12 cellular contexts compared by ENCODE assay signal in the genomic region with DNA sequence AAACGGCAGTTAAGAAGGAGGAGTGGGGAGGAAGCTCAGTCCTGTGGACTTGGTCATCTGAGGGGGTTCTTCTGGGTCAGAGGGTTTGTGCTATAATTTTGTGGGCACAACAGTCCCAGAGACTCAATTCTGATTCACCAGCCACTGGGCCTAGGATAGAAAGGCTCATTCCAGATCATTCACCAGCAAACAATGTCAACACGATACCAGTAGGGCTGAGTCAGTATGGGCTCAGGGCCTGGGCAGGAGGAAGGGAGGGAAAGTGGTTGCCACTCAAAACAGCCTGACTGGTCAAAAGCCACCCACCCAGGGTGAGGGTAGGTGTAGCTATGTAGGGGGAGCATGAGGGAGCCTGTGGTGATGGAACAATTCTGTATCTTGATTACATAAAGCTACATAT.
DNase-seq lines count a peak whose midpoint lies in the region; ATAC-seq and TF ChIP-seq lines count a peak whose summit lies in the region.
"Had no signal": no experiment of that assay in that cellular context is flagged by ENCODE, and none has a peak within 500 bp of the region (broad histone marks: within the 10 kb centered on the region; RNA-seq: fewer than 3 reads in every experiment).

No MANE protein-coding gene starts in this region.

- H3K27me3 ChIP-seq in AG04450 (ENCODE audit: control insufficient read depth, insufficient read depth, low read length), result no peaks in the 10 kb centered on the region
- no peaks in the 10 kb centered on the region for H3K27me3 ChIP-seq in mammary epithelial cell (ENCODE audit: insufficient read depth, low read length)
- H3K27me3 ChIP-seq in right lobe of liver, result no peaks in the 10 kb centered on the region
- H3K27me3 ChIP-seq: gastroesophageal sphincter, Peyer's patch had no signal

- in situ Hi-C loops in mammary epithelial cell (cut with MboI; ENCODE audit: low sequenced_read_pairs in 2 of 2), result no loop called here

- CTCF ChIA-PET in AG04450 (lab: Charles Lee) (interaction anchor here (0.6 to 4.4 kb wide), 4 partner anchors 10 to 940 kb away, joined by 3 to 24 read pairs (median 4); no protein-coding TSS in a partner anchor), mammary epithelial cell (lab: Charles Lee; ENCODE audit: low non-redundant PET) (no interaction called here)

- WGBS in mammary epithelial cell (ENCODE audit: low coverage, missing lambda C conversion rate), result 13% methylated on average over 1 of the region's 2 CpGs
- WGBS in right lobe of liver (ENCODE audit: insufficient coverage, low coverage, low lambda C conversion rate, missing lambda C conversion rate), result 100% methylated on average over 1 of the region's 2 CpGs

- no peak overlapping the region for H3K4me3 ChIP-seq in AG04450 (ENCODE audit: low read depth, low read length)
- no peak overlapping the region for H3K4me3 ChIP-seq in mammary epithelial cell (replicated peaks in 1 of 3; ENCODE audit: insufficient read depth in 1 of 3, low read depth in 2 of 3, low read length in 3 of 3)
- H3K4me3 ChIP-seq in right lobe of liver, result no peak overlapping the region
- H3K4me3 ChIP-seq: gastroesophageal sphincter, Peyer's patch had no signal

- DNase-seq in AG04450 (ENCODE audit: low read depth, low spot score) (peak; percentile 65), M059J (ENCODE audit: low read depth) (peak; percentile 97), mammary epithelial cell (peak; percentile 94), right lobe of liver (peak in 1 of 3 donors; percentile 30), T-helper 2 cell (no peak), GM19240 (ENCODE audit: insufficient read length, low spot score) (no peak)
- DNase-seq: central memory CD4-positive, alpha-beta T cell; Peyer's patch had no signal

- H4K20me1 ChIP-seq in mammary epithelial cell (ENCODE audit: insufficient read depth, low read length), result no peaks in the 10 kb centered on the region

- peaks cover 10% of the 10 kb centered on the region for H3K36me3 ChIP-seq in mammary epithelial cell (ENCODE audit: insufficient read depth, low read length)
- no peaks in the 10 kb centered on the region for H3K36me3 ChIP-seq in right lobe of liver

- H3K79me2 ChIP-seq in mammary epithelial cell (ENCODE audit: insufficient read depth, low read length), result peaks cover 4% of the 10 kb centered on the region

- TF ChIP-seq CTCF in AG04450 (IDR thresholded peaks at IDR 0.05; ENCODE audit: low read depth, low read length) (no peak), mammary epithelial cell (conservative IDR thresholded peaks at IDR 0.05 in 1 of 2, IDR thresholded peaks at IDR 0.05 in 1 of 2; ENCODE audit: extremely low read depth in 1 of 2, insufficient read depth in 1 of 2, low read depth in 1 of 2, low read length in 2 of 2) (no peak), right lobe of liver (IDR thresholded peaks at IDR 0.05) (no peak)

- H3K27ac ChIP-seq in AG04450 (ENCODE audit: low read depth, low read length), result peak overlapping the region; percentile 62
- H3K27ac ChIP-seq in mammary epithelial cell (ENCODE audit: insufficient read depth, low read depth, low read length), result peak overlapping the region; percentile 77
- peak overlapping the region in 1 of 3 donors; percentile 58 for H3K27ac ChIP-seq in right lobe of liver
- H3K27ac ChIP-seq: gastroesophageal sphincter, Peyer's patch had no signal

- no peak overlapping the region for H2AFZ ChIP-seq in mammary epithelial cell (ENCODE audit: low read depth, low read length)

- no peak overlapping the region for H3K4me2 ChIP-seq in mammary epithelial cell (ENCODE audit: insufficient read depth, low read depth, low read length)

- H3K9me3 ChIP-seq in AG04450 (ENCODE audit: control insufficient read depth, insufficient read depth, low read length) (no peaks in the 10 kb centered on the region), mammary epithelial cell (replicated peaks; ENCODE audit: insufficient read depth, low read length) (no peaks in the 10 kb centered on the region), right lobe of liver (no peaks in the 10 kb centered on the region)
- H3K9me3 ChIP-seq: gastroesophageal sphincter, Peyer's patch had no signal

- POLR2A ChIA-PET in AG04450 (lab: Yijun Ruan, JAX), result interaction anchor here (0.6 to 0.7 kb wide), 2 partner anchors 14 to 27 kb away, joined by 8 read pairs; no protein-coding TSS in a partner anchor

- H3K9ac ChIP-seq in mammary epithelial cell (ENCODE audit: insufficient read depth, low read length), result no peak overlapping the region

- BruUV-seq in mammary epithelial cell (replicated peaks; lab: Mats Ljungman, UMichigan), result no TSS peak

- dilution Hi-C loops in mammary epithelial cell (cut with HindIII; ENCODE audit: low sequenced_read_pairs), result no loop called here

- H3K4me1 ChIP-seq in mammary epithelial cell (ENCODE audit: insufficient read depth, low read length), result peaks cover 28% of the 10 kb centered on the region
- peaks cover 0 to 29% (median 14%) of the 10 kb centered on the region in 4 donors for H3K4me1 ChIP-seq in right lobe of liver
- H3K4me1 ChIP-seq: Peyer's patch had no signal

- peak; percentile 27 to 87 (median 52) for ATAC-seq in right lobe of liver
- no peak for ATAC-seq in HG02763 (IDR thresholded peaks at IDR 0.05; ENCODE audit: unreplicated experiment)
- ATAC-seq in GM18520 (IDR thresholded peaks at IDR 0.05; ENCODE audit: unreplicated experiment), result no peak
- ATAC-seq: gastroesophageal sphincter, WTC11 had no signal

- TF ChIP-seq POLR2A in right lobe of liver (IDR thresholded peaks at IDR 0.05), result no peak

- intact Hi-C loops in mammary epithelial cell (cut with micrococcal nuclease) (no loop called here), right lobe of liver (cut with DNase I) (no loop called here)

Comparison
In these comparisons a context has a peak if more than half of its experiments do, and no peak if none do; other contexts are left out.
1. DNase-seq: peak in AG04450 (single experiment), M059J (single experiment) and mammary epithelial cell (single experiment); none in T-helper 2 cell (0 of 5) and GM19240 (single experiment).
2. ATAC-seq: peak in right lobe of liver (4 of 4); none in HG02763 (single experiment) and GM18520 (single experiment).